Comparison of ENCODE assay signal across 1 cellular context in the genomic region with DNA sequence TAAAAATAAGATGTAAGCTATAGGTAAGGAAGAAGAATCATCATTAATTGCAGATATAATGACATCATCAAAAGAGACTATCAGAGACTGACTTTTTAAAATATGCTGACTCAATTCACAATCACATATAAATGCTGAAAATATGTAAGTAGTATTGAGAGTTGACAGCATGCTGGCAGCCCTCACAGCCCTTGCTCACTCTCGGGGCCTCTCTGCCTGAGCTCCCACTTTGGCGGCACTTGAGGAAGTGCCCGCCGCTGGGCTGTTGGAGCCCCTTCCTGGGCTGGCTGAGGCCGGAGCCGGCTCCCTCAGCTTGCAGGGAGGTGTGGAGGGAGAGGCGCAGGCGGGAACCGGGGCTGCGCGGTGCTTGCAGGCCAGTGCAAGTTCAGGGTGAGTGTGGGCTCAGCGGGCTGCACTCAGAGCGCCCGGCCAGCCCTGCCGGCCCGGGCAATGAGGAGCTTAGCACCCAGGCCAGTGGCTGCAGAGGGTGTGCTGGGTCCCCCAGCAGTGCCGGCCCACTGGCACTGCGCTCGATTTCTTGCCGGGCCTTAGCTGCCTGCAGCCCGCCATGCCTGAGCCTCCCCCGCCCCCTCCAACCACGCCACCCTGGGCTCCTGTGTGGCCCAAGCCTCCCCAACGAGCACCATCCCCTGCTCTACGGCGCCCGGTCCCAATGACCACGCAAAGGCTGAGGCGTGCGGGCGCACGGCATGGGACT.
TF ChIP-seq lines count a peak whose summit lies in the region.

No MANE protein-coding gene starts in this region.

TF ChIP-seq in WTC11, 78 proteins besides CTCF, POLR2A, EP300 and RAD21 (continued from another document):
- TF ChIP-seq, protein P1, sequence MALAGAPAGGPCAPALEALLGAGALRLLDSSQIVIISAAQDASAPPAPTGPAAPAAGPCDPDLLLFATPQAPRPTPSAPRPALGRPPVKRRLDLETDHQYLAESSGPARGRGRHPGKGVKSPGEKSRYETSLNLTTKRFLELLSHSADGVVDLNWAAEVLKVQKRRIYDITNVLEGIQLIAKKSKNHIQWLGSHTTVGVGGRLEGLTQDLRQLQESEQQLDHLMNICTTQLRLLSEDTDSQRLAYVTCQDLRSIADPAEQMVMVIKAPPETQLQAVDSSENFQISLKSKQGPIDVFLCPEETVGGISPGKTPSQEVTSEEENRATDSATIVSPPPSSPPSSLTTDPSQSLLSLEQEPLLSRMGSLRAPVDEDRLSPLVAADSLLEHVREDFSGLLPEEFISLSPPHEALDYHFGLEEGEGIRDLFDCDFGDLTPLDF (CRISPR knock-in tag; IDR thresholded peaks at IDR 0.05): no peak
TF ChIP-seq in WTC11: peak in this region for 0.
